ENCODE assay signal across 8 cellular contexts in the genomic region with DNA sequence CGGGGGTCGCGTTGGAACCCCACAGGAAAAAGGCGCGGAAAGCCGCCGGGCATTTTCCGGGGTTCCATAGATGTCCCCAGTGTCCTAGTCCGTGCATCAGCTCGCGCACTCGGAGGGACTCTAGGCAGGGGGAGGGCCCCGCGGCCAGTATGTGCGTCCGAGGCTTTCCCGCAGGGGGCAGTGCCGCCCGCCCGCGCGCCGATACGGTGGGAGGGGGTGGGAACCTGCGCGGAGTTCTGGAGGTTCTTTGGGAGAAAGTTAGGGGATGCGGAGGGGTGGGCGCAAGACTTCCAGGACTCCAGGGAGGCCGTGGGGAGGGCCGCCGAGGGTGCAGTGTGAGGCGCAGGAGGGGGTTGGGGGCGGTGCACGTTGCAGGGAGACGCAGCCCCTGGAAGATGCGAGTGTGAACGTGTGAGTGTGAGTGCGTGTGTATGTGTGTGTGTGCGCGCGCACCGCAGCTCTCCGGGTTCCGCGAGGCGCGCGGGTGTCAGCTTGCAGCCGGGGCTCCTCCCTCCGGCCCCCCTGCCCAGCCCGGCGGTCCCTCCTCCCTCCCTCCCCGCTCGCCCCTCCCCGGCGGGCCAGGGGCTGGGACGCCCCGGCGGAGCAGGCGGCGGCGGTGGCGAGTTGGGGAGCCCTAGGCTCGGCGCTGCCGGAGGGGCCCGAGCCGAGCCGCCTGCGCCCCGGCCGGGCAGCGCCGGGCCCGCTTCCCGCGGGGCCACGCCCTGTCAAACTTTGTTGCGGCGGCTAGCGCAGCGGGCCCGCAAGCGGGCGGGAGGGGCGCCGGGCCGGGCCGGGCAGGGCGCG. TPM values are rescaled to one million over a fixed set of nuclear protein-coding genes. Genes with fewer than 3 reads are reported as not detected.
DNase-seq lines count a peak whose midpoint lies in the region; ATAC-seq, FAIRE-seq and TF ChIP-seq lines count a peak whose summit lies in the region.

TCF7L1 (plus strand) TSS at position 559 of the 804 bp plus-strand sequence. CDS start 293 bp downstream, outside the sequence.

- TF ChIP-seq EP300 in K562 (IDR thresholded peaks at IDR 0.05; ENCODE audit: low read length): no peak

- peak; percentile 66 for DNase-seq in DMS114 treated with DMSO at 0.1 percent for 48 hours (lab: John Stamatoyannopoulos, UW; ENCODE audit: unreplicated experiment)
- peak; percentile 15 for DNase-seq in Panc1 (ENCODE audit: low read depth, low spot score)
- DNase-seq in K562 (ENCODE audit: extremely low read depth in 1 of 4, low spot score in 3 of 4): peak; percentile 65 to 90 (median 84)
- DNase-seq in hepatocyte (ENCODE audit: low spot score): peak; percentile 96
- peak; percentile 87 to 91 for DNase-seq in psoas muscle
- no peak for DNase-seq in SHP77 (lab: John Stamatoyannopoulos, UW)

- H3K4me3 ChIP-seq in Panc1 (ENCODE audit: low read depth in 2 of 2, low read length in 2 of 2) (peak within 1 kb of the TSS; percentile 61 to 66), K562 (peak within 1 kb of the TSS; percentile 40), hepatocyte (peak within 1 kb of the TSS; percentile 95), psoas muscle (peak within 1 kb of the TSS; percentile 85)

- H3K36me3 ChIP-seq in Panc1 (ENCODE audit: control insufficient read depth, insufficient read depth, low read length): no peaks in the 10 kb centered on the region
- no peaks in the 10 kb centered on the region for H3K36me3 ChIP-seq in K562 (ENCODE audit: control insufficient read depth, insufficient read depth, low read length)
- H3K36me3 ChIP-seq in hepatocyte (replicated peaks; ENCODE audit: insufficient read depth, low read depth): no peaks in the 10 kb centered on the region
- H3K36me3 ChIP-seq in psoas muscle (ENCODE audit: insufficient read depth in 1 of 2, low read depth in 1 of 2): no peaks in the 10 kb centered on the region

- no peak for TF ChIP-seq POLR2A in K562 (conservative IDR thresholded peaks at IDR 0.05)

- intact Hi-C loops in Panc1 (cut with micrococcal nuclease; ENCODE audit: unreplicated experiment) (loop anchor here (2.0 to 5.0 kb wide), 2 partner anchors 66 to 154 kb away; no protein-coding TSS in a partner anchor), K562 (cut with micrococcal nuclease) (loop anchor here (5.0 kb wide), 1 partner anchor 66 kb away; no protein-coding TSS in a partner anchor), psoas muscle (cut with DNase I) (loop anchor here (1.0 to 5.0 kb wide), 5 partner anchors 82 to 167 kb away; no protein-coding TSS in a partner anchor)

- no TSS peak for BruUV-seq in Panc1 (replicated peaks; lab: Mats Ljungman, UMichigan)
- no TSS peak for BruUV-seq in K562 (replicated peaks; lab: Mats Ljungman, UMichigan)

- H3K9me3 ChIP-seq in Panc1 (ENCODE audit: control insufficient read depth, insufficient read depth, low read depth, low read length) (no peaks in the 10 kb centered on the region), K562 (replicated peaks; ENCODE audit: control insufficient read depth, insufficient read depth, low read depth, low read length) (no peaks in the 10 kb centered on the region), hepatocyte (ENCODE audit: low read depth) (no peaks in the 10 kb centered on the region), psoas muscle (no peaks in the 10 kb centered on the region)

- 1% methylated on average over 57 of the region's 91 CpGs for WGBS in K562 (ENCODE audit: insufficient coverage, low coverage, missing lambda C conversion rate)
- 2% methylated on average over 53 of the region's 91 CpGs for WGBS in hepatocyte (ENCODE audit: low lambda C conversion rate, missing lambda C conversion rate)
- WGBS in psoas muscle, 3 donors: 0 to 1% (median 1%) methylated on average over 44 to 90 of the region's 91 CpGs

- TF ChIP-seq RAD21 in K562 (CRISPR knock-in tag; conservative IDR thresholded peaks at IDR 0.05 in 1 of 2, IDR thresholded peaks at IDR 0.05 in 1 of 2): peak in 1 of 2 experiments; percentile 49; a peak in 2 of 4 replicates

- CTCF ChIA-PET in Panc1 (lab: Charles Lee): interaction anchor here (0.5 to 1.6 kb wide), 5 partner anchors 11 to 168 kb away, joined by 3 to 9 read pairs (median 4); no protein-coding TSS in a partner anchor
- CTCF ChIA-PET in K562 (lab: Yijun Ruan, JAX; ENCODE audit: low intra/inter-chr PET ratio): interaction anchor here (0.5 to 0.8 kb wide), 2 partner anchors 33 to 152 kb away, joined by 3 to 4 read pairs; no protein-coding TSS in a partner anchor

- peak within 1 kb of the TSS; percentile 59; the same call in 1 of the 2 replicates for H2AFZ ChIP-seq in K562 (ENCODE audit: low read depth, low read length)
- peak within 1 kb of the TSS; percentile 95 for H2AFZ ChIP-seq in hepatocyte

- H3K9me2 ChIP-seq in hepatocyte (replicated peaks; ENCODE audit: insufficient read depth): no peaks in the 10 kb centered on the region

- FAIRE-seq in K562 (lab: Jason Lieb, UNC): no peak

- H3K27me3 ChIP-seq in Panc1 (ENCODE audit: control insufficient read depth, insufficient read depth, low read length): no peaks in the 10 kb centered on the region
- peaks cover 18 to 47% of the 10 kb centered on the region in 2 experiments for H3K27me3 ChIP-seq in K562 (ENCODE audit: control insufficient read depth in 2 of 2, insufficient read depth in 2 of 2, low read length in 2 of 2)
- H3K27me3 ChIP-seq in hepatocyte: no peaks in the 10 kb centered on the region
- H3K27me3 ChIP-seq in psoas muscle (ENCODE audit: insufficient read depth in 3 of 3, low read length in 2 of 3): no peaks in the 10 kb centered on the region

- no peaks in the 10 kb centered on the region for H3K79me2 ChIP-seq in K562 (ENCODE audit: control insufficient read depth, insufficient read depth, low read length)
- peaks cover 44% of the 10 kb centered on the region for H3K79me2 ChIP-seq in hepatocyte

- TF ChIP-seq CTCF in Panc1 (IDR thresholded peaks at IDR 0.05) (peak; percentile 95), K562 (IDR thresholded peaks at IDR 0.05 in 2 of 3, conservative IDR thresholded peaks at IDR 0.05 in 1 of 3; ENCODE audit: insufficient read depth in 2 of 3, low read depth in 1 of 3, low read length in 3 of 3) (peak; percentile 48 to 74 (median 51)), hepatocyte (IDR thresholded peaks at IDR 0.05; ENCODE audit: poor library complexity) (peak; percentile 96), psoas muscle (IDR thresholded peaks at IDR 0.05) (peak; percentile 89)

- POLR2A ChIA-PET in Panc1 (lab: Charles Lee): interaction anchor here (0.6 kb wide), 1 partner anchor 187 kb away, joined by 3 read pairs; no protein-coding TSS in a partner anchor
- POLR2A ChIA-PET in K562 (lab: Yijun Ruan, JAX): interaction anchor here (0.6 kb wide), 2 partner anchors 37 to 119 kb away, joined by 3 to 4 read pairs; no protein-coding TSS in a partner anchor

- H3K9ac ChIP-seq in K562 (ENCODE audit: insufficient read depth in 1 of 2, low read depth in 2 of 2, low read length in 2 of 2): peak within 1 kb of the TSS in 1 of 2 experiments; percentile 43; a peak in 1 of 4 replicates

- H3K4me2 ChIP-seq in K562 (ENCODE audit: insufficient read depth, low read length) (peak within 1 kb of the TSS; percentile 66), hepatocyte (peak within 1 kb of the TSS; percentile 95)

- H3K4me1 ChIP-seq in Panc1 (ENCODE audit: control insufficient read depth, insufficient read depth, low read length) (peaks cover 11% of the 10 kb centered on the region), K562 (replicated peaks in 1 of 2; ENCODE audit: control insufficient read depth in 2 of 2, insufficient read depth in 2 of 2, low read length in 2 of 2) (peaks cover 0 to 18% of the 10 kb centered on the region in 2 experiments; a peak in 2 of 5 replicates), hepatocyte (ENCODE audit: insufficient read depth) (peaks cover 13% of the 10 kb centered on the region), psoas muscle (peaks cover 8% of the 10 kb centered on the region)

- H4K20me1 ChIP-seq in K562 (replicated peaks; ENCODE audit: control insufficient read depth, insufficient read depth, low read length): no peaks in the 10 kb centered on the region
- peaks cover 26% of the 10 kb centered on the region for H4K20me1 ChIP-seq in hepatocyte (ENCODE audit: insufficient read depth, poor library complexity, severe bottlenecking)

- H3K9me1 ChIP-seq in K562 (ENCODE audit: control insufficient read depth, insufficient read depth, low read length): no peaks in the 10 kb centered on the region

- in situ Hi-C loops in Panc1 (cut with HindIII; ENCODE audit: low pct_unique_long_range_greater_than_20kb, low sequenced_read_pairs): no loop called here
- in situ Hi-C loops in K562 (cut with MboI): no loop called here

- H3K27ac ChIP-seq in Panc1 (ENCODE audit: low read length): peak within 1 kb of the TSS; percentile 80
- H3K27ac ChIP-seq in K562 (ENCODE audit: extremely low read depth, low read depth, low read length): no peak within 1 kb of the TSS
- H3K27ac ChIP-seq in hepatocyte: peak within 1 kb of the TSS; percentile 87
- H3K27ac ChIP-seq in psoas muscle: peak within 1 kb of the TSS; percentile 47

- ATAC-seq in HG02759 (IDR thresholded peaks at IDR 0.05; ENCODE audit: unreplicated experiment) (peak; percentile 50), Panc1 (peak; percentile 94), K562 (peak; percentile 97), psoas muscle (peak; percentile 93 to 96 (median 94)), GM21825 (IDR thresholded peaks at IDR 0.05; ENCODE audit: unreplicated experiment) (no peak)

RNA-seq across cellular contexts. Expression of gene TCF7L1, which starts in this region (rescaled TPM):
- 30.4 TPM for total RNA-seq in Panc1 (2021; ENCODE audit: unreplicated experiment)
- polyA plus RNA-seq in Panc1 (2012; ENCODE audit: insufficient read length): 40.2 TPM
- total RNA-seq in K562 (2011; cell fraction: chromatin; rRNA removed; ENCODE audit: low replicate concordance): 0.23 TPM in 1 of 2 replicates, not detected in the other
- not detected in 2 replicates for total RNA-seq in K562 (2011; cell fraction: nucleolus; rRNA removed)
- total RNA-seq in K562 (2011; cell fraction: nucleoplasm; rRNA removed): not detected in 2 replicates
- total RNA-seq in K562 (2014; rRNA removed): not detected in 2 replicates
- not detected in 2 replicates for total RNA-seq in K562 (2014; rRNA removed; fragmentation: Illumina TruSeq; extraction: Trizol)
- total RNA-seq in K562 (2015; rRNA removed; fragmentation: Illumina TruSeq; extraction: Trizol): not detected in 2 replicates
- 0.11 and 0.13 TPM in 2 replicates for total RNA-seq in K562 (2021)
- polyA plus RNA-seq in K562 (2011; rRNA removed): not detected in 2 replicates
- polyA plus RNA-seq in K562 (2011; cell fraction: cytosol; rRNA removed): 0.03 TPM in 1 of 2 replicates, not detected in the other
- 0.07 TPM in 1 of 2 replicates, not detected in the other for polyA plus RNA-seq in K562 (2011; cell fraction: nucleus; rRNA removed)
- polyA plus RNA-seq in K562 (2012): 0.17 and 0.21 TPM in 2 replicates
- polyA plus RNA-seq in K562 (2014; fragmentation: Illumina TruSeq; extraction: Trizol): 0.07 and 0.09 TPM in 2 replicates
- under 1 TPM in 1 of 2 experiments, not detected in 1; 0.04 TPM for polyA plus RNA-seq in K562 (2014; fragmentation: Nextera tagmentation; extraction: Ambion mirVana)
- 0.03 and 0.05 TPM in 2 replicates for polyA plus RNA-seq in K562 (2014; rRNA removed)
- not detected in 2 replicates for polyA minus RNA-seq in K562 (2011; rRNA and poly(A)+ RNA removed)
- polyA minus RNA-seq in K562 (2011; cell fraction: cytosol; rRNA and poly(A)+ RNA removed): not detected in 2 replicates
- not detected in 2 replicates for polyA minus RNA-seq in K562 (2011; cell fraction: nucleus; rRNA and poly(A)+ RNA removed)
- total RNA-seq in hepatocyte: 3.7 and 4.5 TPM in 2 replicates
- 20.6 and 26.2 TPM in 2 replicates for polyA plus RNA-seq in hepatocyte
- 10 to 100 TPM in 1 of 4 donors, 1 to 10 TPM in 3; 5.3 to 13.3 (median 8.0) TPM for total RNA-seq in psoas muscle
- 1 to 10 TPM; 2.1 to 6.1 (median 5.6) TPM for polyA plus RNA-seq in psoas muscle

Comparison
In these comparisons a context has a peak if more than half of its experiments do, and no peak if none do; other contexts are left out.
1. Peak in DNase-seq, ATAC-seq, H3K4me3 ChIP-seq and H3K4me2 ChIP-seq in K562; RNA of the gene not detected or under 1 TPM.
2. DNase-seq: peak in DMS114 treated with DMSO at 0.1 percent for 48 hours (single experiment), Panc1 (single experiment), hepatocyte (single experiment) and psoas muscle (2 of 2); none in SHP77 (0 of 2).
3. H3K4me3 ChIP-seq: peak in every context shown above with its lines; median percentile 95 in hepatocyte; 85 in psoas muscle; 64 in Panc1; 40 in K562.
4. Peak in every context shown above with its lines, with median percentiles within 50 percentile points of each other: CTCF ChIP-seq.